ENCODE assay signal across 16 cellular contexts in genomic region chr7:97078023-97078988, GRCh38. TPM values are rescaled to one million over a fixed set of nuclear protein-coding genes. Genes with fewer than 3 reads are reported as not detected.
DNase-seq lines count a peak whose midpoint lies in the region; ATAC-seq and TF ChIP-seq lines count a peak whose summit lies in the region.
"Had no signal": no experiment of that assay in that cellular context is flagged by ENCODE, and none has a peak within 500 bp of the region (broad histone marks: within the 10 kb centered on the region; RNA-seq: fewer than 3 reads in every experiment).

No MANE protein-coding gene starts in this region.

- no peaks in the 10 kb centered on the region for H3K36me3 ChIP-seq in testis (ENCODE audit: low read depth, missing control alignments)
- no peaks in the 10 kb centered on the region for H3K36me3 ChIP-seq in A673 (ENCODE audit: insufficient read depth, low read length, poor library complexity, severe bottlenecking)

- peak; percentile 74 for ATAC-seq in GM18502 (IDR thresholded peaks at IDR 0.05; ENCODE audit: poor library complexity, unreplicated experiment)
- peak; percentile 57 for ATAC-seq in GM21360 (IDR thresholded peaks at IDR 0.05; ENCODE audit: unreplicated experiment)
- peak; percentile 55 for ATAC-seq in HG03095 (IDR thresholded peaks at IDR 0.05; ENCODE audit: unreplicated experiment)
- no peak for ATAC-seq in activated T-cell treated with anti-CD3 and anti-CD28 coated beads, Interleukin-2, amount 50 U/mL, for 72 hours (replicated peaks in 1 of 2)
- ATAC-seq: T-cell had no signal

- TF ChIP-seq CTCF in GM13977 (IDR thresholded peaks at IDR 0.05; ENCODE audit: extremely low read depth, insufficient read depth, missing control alignments) (no peak), testis (IDR thresholded peaks at IDR 0.05) (no peak), A673 (conservative IDR thresholded peaks at IDR 0.05; ENCODE audit: low read depth, low read length) (no peak)

- H3K27ac ChIP-seq in testis (no peak overlapping the region), A673 (ENCODE audit: low read depth, low read length, poor library complexity, severe bottlenecking) (no peak overlapping the region)

- DNase-seq in RPMI7951 (ENCODE audit: low read depth), result peak; percentile 8
- DNase-seq in activated T-cell treated with anti-CD3 and anti-CD28 coated beads, Interleukin-2, amount 50 U/mL, for 72 hours, result no peak
- no peak for DNase-seq in GM13977 (ENCODE audit: low spot score)
- no peak for DNase-seq in testis
- no peak for DNase-seq in A673 (ENCODE audit: low spot score)
- DNase-seq: activated CD4-positive, alpha-beta T cell treated with anti-CD3 and anti-CD28 coated beads for 1 hour; DMS79; H7; OCI-M1; posterior cingulate gyrus; T-cell had no signal

- BruUV-seq in A673 (replicated peaks; lab: Mats Ljungman, UMichigan), result no TSS peak

- intact Hi-C loops in testis (cut with DNase I; ENCODE audit: low total_unique reads) (no loop called here), A673 (cut with micrococcal nuclease; ENCODE audit: unreplicated experiment) (no loop called here)

- H3K36me3 Mint-ChIP-seq in activated T-cell treated with anti-CD3 and anti-CD28 coated beads, Interleukin-2, amount 50 U/mL, for 72 hours (ENCODE audit: insufficient read depth in 2 of 2), result peaks cover 0 to 2% of the 10 kb centered on the region in 2 donors
- H3K36me3 Mint-ChIP-seq: T-cell had no signal

- H3K27me3 Mint-ChIP-seq in activated T-cell treated with anti-CD3 and anti-CD28 coated beads, Interleukin-2, amount 50 U/mL, for 72 hours (ENCODE audit: low read depth), result peaks cover 26% of the 10 kb centered on the region

- WGBS in testis, 2 donors, result 81% methylated on average over 10 of the region's 10 CpGs

- no peak for TF ChIP-seq POLR2A in testis (IDR thresholded peaks at IDR 0.05)

- H3K4me1 ChIP-seq in testis (no peaks in the 10 kb centered on the region), A673 (ENCODE audit: insufficient read depth, low read length, poor library complexity, severe bottlenecking) (no peaks in the 10 kb centered on the region)

- H3K9me3 Mint-ChIP-seq in activated T-cell treated with anti-CD3 and anti-CD28 coated beads, Interleukin-2, amount 50 U/mL, for 72 hours, result peaks cover 0 to 1% of the 10 kb centered on the region in 2 donors
- H3K9me3 Mint-ChIP-seq: T-cell had no signal

- H3K27me3 ChIP-seq in testis (no peaks in the 10 kb centered on the region), A673 (replicated peaks; ENCODE audit: insufficient read depth, low read depth, low read length, poor library complexity) (no peaks in the 10 kb centered on the region)

- H3K4me3 ChIP-seq in testis, result no peak overlapping the region
- H3K4me3 ChIP-seq in A673 (ENCODE audit: low read depth, low read length, poor library complexity, severe bottlenecking), result no peak overlapping the region

- H3K27ac Mint-ChIP-seq in activated T-cell treated with anti-CD3 and anti-CD28 coated beads, Interleukin-2, amount 50 U/mL, for 72 hours, result no peak overlapping the region
- H3K27ac Mint-ChIP-seq: T-cell had no signal

- POLR2A ChIA-PET in A673 (lab: Charles Lee; ENCODE audit: low non-redundant PET), result no interaction called here

- CTCF ChIA-PET in A673 (lab: Charles Lee), result interaction anchor here (0.6 kb wide), 1 partner anchor 67 kb away, joined by 5 read pairs; no protein-coding TSS in a partner anchor

- no peaks in the 10 kb centered on the region for H3K9me3 ChIP-seq in testis
- no peaks in the 10 kb centered on the region for H3K9me3 ChIP-seq in A673 (ENCODE audit: low read depth, low read length, poor library complexity, severe bottlenecking)

- no peaks in the 10 kb centered on the region for H3K4me1 Mint-ChIP-seq in activated T-cell treated with anti-CD3 and anti-CD28 coated beads, Interleukin-2, amount 50 U/mL, for 72 hours (ENCODE audit: low read depth)
- H3K4me1 Mint-ChIP-seq: T-cell had no signal

- in situ Hi-C loops in GM13977 (cut with MboI; ENCODE audit: low pct_unique_long_range_greater_than_20kb, low sequenced_read_pairs, unreplicated experiment), result no loop called here

- H3K4me3 Mint-ChIP-seq in activated T-cell treated with anti-CD3 and anti-CD28 coated beads, Interleukin-2, amount 50 U/mL, for 72 hours, result no peak overlapping the region
- H3K4me3 Mint-ChIP-seq: T-cell had no signal

RNA-seq across cellular contexts. Expression of gene SDHAF3, which starts 39.2 kb away (rescaled TPM):
- 43.3 and 46.5 TPM in 2 replicates for total RNA-seq in RPMI7951 (2014; rRNA removed; shearing (Covaris generic))
- total RNA-seq in activated T-cell treated with anti-CD3 and anti-CD28 coated beads, Interleukin-2, amount 50 U/mL, for 72 hours, result 10 to 100 TPM; 16.1 to 19.0 TPM
- total RNA-seq in testis, result 10 to 100 TPM; 17.1 to 24.4 TPM
- 28.6 TPM for polyA plus RNA-seq in testis (ENCODE audit: insufficient read depth, low read depth, low replicate concordance)
- total RNA-seq in A673 (2021), result 28.0 and 29.7 TPM in 2 replicates

RNA-seq across cellular contexts. Expression of gene DLX5, which starts 53.7 kb away (rescaled TPM):
- total RNA-seq in RPMI7951 (2014; rRNA removed; shearing (Covaris generic)), result 0.48 and 0.59 TPM in 2 replicates
- total RNA-seq in activated T-cell treated with anti-CD3 and anti-CD28 coated beads, Interleukin-2, amount 50 U/mL, for 72 hours, result not detected
- 1 to 10 TPM; 2.3 to 2.6 TPM for total RNA-seq in testis
- polyA plus RNA-seq in testis (ENCODE audit: insufficient read depth, low read depth, low replicate concordance), result 1.3 TPM
- total RNA-seq in A673 (2021), result 69.6 and 82.1 TPM in 2 replicates
- total RNA-seq: fibroblast of villous mesenchyme, H7, MCF 10A, T-cell had no signal

Comparison
In these comparisons a context has a peak if more than half of its experiments do, and no peak if none do; other contexts are left out.
1. ATAC-seq: peak in GM18502 (single experiment), GM21360 (single experiment) and HG03095 (single experiment); none in activated T-cell treated with anti-CD3 and anti-CD28 coated beads, Interleukin-2, amount 50 U/mL, for 72 hours (0 of 2).
2. RNA of gene DLX5, which starts 53.7 kb away (total RNA-seq): 69.6 to 82.1 TPM in A673; 2.3 to 2.6 TPM in testis, 0.48 to 0.59 TPM in RPMI7951 and not detected in activated T-cell treated with anti-CD3 and anti-CD28 coated beads, Interleukin-2, amount 50 U/mL, for 72 hours; every median in the first group is over 10 times any median in the second.